In genomic region chr10:29948971-29949370, GRCh38 we compare ENCODE assay signal across 12 cellular contexts.
DNase-seq lines count a peak whose midpoint lies in the region; ATAC-seq, FAIRE-seq and TF ChIP-seq lines count a peak whose summit lies in the region.
"Had no signal": no experiment of that assay in that cellular context is flagged by ENCODE, and none has a peak within 500 bp of the region (broad histone marks: within the 10 kb centered on the region; RNA-seq: fewer than 3 reads in every experiment).

No MANE protein-coding gene starts in this region.

- H3K4me1 ChIP-seq in MM.1S (ENCODE audit: low read length) (no peaks in the 10 kb centered on the region), pancreas (peaks cover 15 to 48% (median 34%) of the 10 kb centered on the region in 3 donors)
- no peaks in the 10 kb centered on the region for H3K4me1 ChIP-seq in CD8-positive, alpha-beta memory T cell (ENCODE audit: insufficient read depth, low read length)

- peak in 3 of 4 donors; percentile 22 to 56 (median 36) for ATAC-seq in pancreas
- no peak for ATAC-seq in GM18861 (IDR thresholded peaks at IDR 0.05; ENCODE audit: unreplicated experiment)
- ATAC-seq in GM19452 (IDR thresholded peaks at IDR 0.05; ENCODE audit: unreplicated experiment) = no peak
- ATAC-seq: activated CD4-positive, CD25-positive, alpha-beta regulatory T cell treated with anti-CD3 and anti-CD28 coated beads, Interleukin-2, amount 50 U/mL, for 24 hours; left colon had no signal

- H3K36me3 ChIP-seq in MM.1S (replicated peaks; ENCODE audit: insufficient read depth, low read length) (no peaks in the 10 kb centered on the region), pancreas (no peaks in the 10 kb centered on the region)
- no peaks in the 10 kb centered on the region for H3K36me3 ChIP-seq in CD8-positive, alpha-beta memory T cell (ENCODE audit: insufficient read depth, low read length)

- POLR2A ChIA-PET in CD8-positive, alpha-beta memory T cell (lab: Charles Lee) = no interaction called here

- H3K9me3 ChIP-seq in MM.1S (replicated peaks; ENCODE audit: insufficient read depth, low read length) (no peaks in the 10 kb centered on the region), pancreas (no peaks in the 10 kb centered on the region)
- H3K9me3 ChIP-seq in CD8-positive, alpha-beta memory T cell (ENCODE audit: low read length) = no peaks in the 10 kb centered on the region

- no peak overlapping the region for H3K4me3 Mint-ChIP-seq in chondrocyte (ENCODE audit: unreplicated experiment)
- no peak overlapping the region for H3K4me3 Mint-ChIP-seq in CD8-positive, alpha-beta memory T cell

- H3K27me3 ChIP-seq in MM.1S (replicated peaks; ENCODE audit: insufficient read depth, low read length) (no peaks in the 10 kb centered on the region), pancreas (no peaks in the 10 kb centered on the region)
- no peaks in the 10 kb centered on the region for H3K27me3 ChIP-seq in CD8-positive, alpha-beta memory T cell (ENCODE audit: insufficient read depth, low read length, poor library complexity, severe bottlenecking)

- CTCF ChIA-PET in CD8-positive, alpha-beta memory T cell (lab: Charles Lee) = no interaction called here

- peaks cover 76% of the 10 kb centered on the region for H3K4me1 Mint-ChIP-seq in chondrocyte (ENCODE audit: low read depth)
- no peaks in the 10 kb centered on the region for H3K4me1 Mint-ChIP-seq in CD8-positive, alpha-beta memory T cell

- H3K27ac ChIP-seq in MM.1S (ENCODE audit: low read length) = peak overlapping the region; percentile 30; the same call in 1 of the 2 replicates
- H3K27ac ChIP-seq in pancreas = peak overlapping the region in 3 of 4 donors; percentile 19 to 86 (median 69)
- no peak overlapping the region for H3K27ac ChIP-seq in CD8-positive, alpha-beta memory T cell (ENCODE audit: low read depth, low read length)
- H3K27ac ChIP-seq: HL-60 had no signal

- 0 out of 2 replicates have a peak, but pooled peaks cover 4% of the 10 kb centered on the region for H3F3A ChIP-seq in MM.1S (ENCODE audit: insufficient read depth, low read length)

- no peaks in the 10 kb centered on the region for H4K20me1 ChIP-seq in MM.1S (ENCODE audit: insufficient read depth, low read length)

- DNase-seq in GM12865 (ENCODE audit: low read depth) = peak; percentile 85
- peak; percentile 78 for DNase-seq in MM.1S
- DNase-seq in chondrocyte (ENCODE audit: low spot score) = no peak
- peak in 1 of 6 donors; percentile 21 for DNase-seq in pancreas
- no peak for DNase-seq in CD8-positive, alpha-beta memory T cell
- no peak for DNase-seq in NCI-H1417 (lab: John Stamatoyannopoulos, UW)
- DNase-seq: left colon, NCI-H69 had no signal

- no peaks in the 10 kb centered on the region for H3K9me3 Mint-ChIP-seq in chondrocyte (ENCODE audit: low read depth)
- no peaks in the 10 kb centered on the region for H3K9me3 Mint-ChIP-seq in CD8-positive, alpha-beta memory T cell

- H2AFZ ChIP-seq in MM.1S (ENCODE audit: low read length) = no peak overlapping the region

- H3K4me2 ChIP-seq in MM.1S (ENCODE audit: low read depth, low read length) = peak overlapping the region; percentile 17; the same call in 1 of the 2 replicates

- peak overlapping the region; percentile 92 for H3K27ac Mint-ChIP-seq in chondrocyte (ENCODE audit: unreplicated experiment)
- no peak overlapping the region for H3K27ac Mint-ChIP-seq in CD8-positive, alpha-beta memory T cell

- no peak for FAIRE-seq in pancreas (lab: Jason Lieb, UNC)

- H3K36me3 Mint-ChIP-seq in chondrocyte (ENCODE audit: low read depth) = no peaks in the 10 kb centered on the region
- H3K36me3 Mint-ChIP-seq in CD8-positive, alpha-beta memory T cell = no peaks in the 10 kb centered on the region

- intact Hi-C loops in pancreas (cut with DNase I) = no loop called here

- TF ChIP-seq CTCF in GM12865 (IDR thresholded peaks at IDR 0.05; ENCODE audit: insufficient read depth, low read depth, low read length, missing control alignments) (no peak), MM.1S (IDR thresholded peaks at IDR 0.05; ENCODE audit: low read length) (no peak), chondrocyte (IDR thresholded peaks at IDR 0.05) (no peak), pancreas (IDR thresholded peaks at IDR 0.05) (no peak)

- no peak overlapping the region for H3K9ac ChIP-seq in MM.1S (ENCODE audit: low read length)

- 33 to 65% methylated on average over 5 of the region's 5 CpGs for WGBS in pancreas, 2 donors

- H3K27me3 Mint-ChIP-seq in chondrocyte (ENCODE audit: low read depth) = no peaks in the 10 kb centered on the region
- H3K27me3 Mint-ChIP-seq in CD8-positive, alpha-beta memory T cell = peaks cover 4 to 10% of the 10 kb centered on the region in 2 donors

- no peaks in the 10 kb centered on the region for H3K9me2 ChIP-seq in MM.1S (replicated peaks; ENCODE audit: insufficient read depth, low read length)

- H3K4me3 ChIP-seq in GM12865 (ENCODE audit: low read depth, low read length) (no peak overlapping the region), MM.1S (ENCODE audit: low read length) (no peak overlapping the region), pancreas (no peak overlapping the region)
- H3K4me3 ChIP-seq in CD8-positive, alpha-beta memory T cell (ENCODE audit: low read length) = no peak overlapping the region

- H3K79me2 ChIP-seq in MM.1S (ENCODE audit: low read length) = no peaks in the 10 kb centered on the region

Comparison
In these comparisons a context has a peak if more than half of its experiments do, and no peak if none do; other contexts are left out.
1. DNase-seq: peak in GM12865 (single experiment) and MM.1S (single experiment); none in chondrocyte (single experiment), CD8-positive, alpha-beta memory T cell (0 of 5) and NCI-H1417 (0 of 3).
2. ATAC-seq: peak in pancreas (3 of 4); none in GM18861 (single experiment) and GM19452 (single experiment).